In the genomic region with DNA sequence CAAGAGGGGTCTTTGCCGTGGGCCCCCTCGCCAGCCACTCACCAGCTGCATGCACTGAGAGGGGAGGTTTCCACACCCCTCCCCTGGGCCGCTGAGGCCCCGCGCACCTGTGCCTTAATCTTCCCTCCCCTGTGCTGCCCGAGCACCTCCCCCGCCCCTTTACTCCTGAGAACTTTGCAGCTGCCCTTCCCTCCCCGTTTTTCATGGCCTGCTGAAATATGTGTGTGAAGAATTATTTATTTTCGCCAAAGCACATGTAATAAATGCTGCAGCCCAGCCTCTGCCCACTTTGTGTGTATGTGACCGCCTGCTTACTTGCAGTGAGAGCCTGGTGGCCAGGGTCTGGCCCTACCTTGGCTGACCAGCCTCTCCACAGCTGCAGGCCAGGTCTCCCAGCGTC, we compare ENCODE assay signal across 16 cellular contexts. TPM values are rescaled to one million over a fixed set of nuclear protein-coding genes. Genes with fewer than 3 reads are reported as not detected.
DNase-seq lines count a peak whose midpoint lies in the region; ATAC-seq and TF ChIP-seq lines count a peak whose summit lies in the region.
"Had no signal": no experiment of that assay in that cellular context is flagged by ENCODE, and none has a peak within 500 bp of the region (broad histone marks: within the 10 kb centered on the region; RNA-seq: fewer than 3 reads in every experiment).

No MANE protein-coding gene starts in this region.

- TF ChIP-seq CTCF in 22Rv1 (IDR thresholded peaks at IDR 0.05) (no peak), vagina (IDR thresholded peaks at IDR 0.05) (no peak)

- H3K27ac ChIP-seq in 22Rv1 (peak overlapping the region; percentile 96), vagina (no peak overlapping the region)
- H3K27ac ChIP-seq: gastroesophageal sphincter, right atrium auricular region had no signal

- H3K9me3 ChIP-seq in vagina = no peaks in the 10 kb centered on the region
- H3K9me3 ChIP-seq: gastroesophageal sphincter, right atrium auricular region had no signal

- ATAC-seq in left lobe of liver (peak; percentile 2), HG02970 (IDR thresholded peaks at IDR 0.05; ENCODE audit: low FRiP score, unreplicated experiment) (no peak), HG03342 (IDR thresholded peaks at IDR 0.05; ENCODE audit: unreplicated experiment) (no peak)
- ATAC-seq: gastroesophageal sphincter had no signal

- no peak for TF ChIP-seq POLR2A in vagina (IDR thresholded peaks at IDR 0.05)

- no peak overlapping the region for H3K4me3 ChIP-seq in vagina
- H3K4me3 ChIP-seq: gastroesophageal sphincter, right atrium auricular region had no signal

- DNase-seq in COLO668 (lab: John Stamatoyannopoulos, UW; ENCODE audit: unreplicated experiment) (peak; percentile 46), NCI-H2196 treated with DMSO at 0.1 percent for 48 hours (lab: John Stamatoyannopoulos, UW; ENCODE audit: unreplicated experiment) (peak; percentile 34), left lobe of liver (ENCODE audit: low spot score) (no peak), vagina (ENCODE audit: extremely low spot score in 2 of 2) (no peak), MV-4-11 (lab: John Stamatoyannopoulos, UW) (no peak)
- DNase-seq: activated CD4-positive, alpha-beta T cell treated with anti-CD3 and anti-CD28 coated beads, Interleukin-2, amount 10 ng/mL, durations not matched to agents 7 days and 5 days; activated gamma-delta T cell; amniotic stem cell; NCI-H1694 treated with DMSO at 0.1 percent for 48 hours; NCI-H446; T-helper 1 cell had no signal

- H3K27me3 ChIP-seq in vagina = no peaks in the 10 kb centered on the region
- H3K27me3 ChIP-seq: right atrium auricular region had no signal

- peaks cover 0 to 28% of the 10 kb centered on the region in 2 donors for H3K36me3 ChIP-seq in vagina

- H3K4me1 ChIP-seq in vagina = peaks cover 58% of the 10 kb centered on the region

- intact Hi-C loops in vagina (cut with DNase I) = no loop called here

RNA-seq across cellular contexts. Expression of gene CRACR2B, which starts 2.8 kb away (rescaled TPM):
- total RNA-seq in left lobe of liver (3.5 TPM), vagina (4.9 TPM)

RNA-seq across cellular contexts. Expression of gene PNPLA2, which starts 6.2 kb away (rescaled TPM):
- total RNA-seq in left lobe of liver (107 TPM), vagina (103 TPM)

RNA-seq across cellular contexts. Expression of gene CD151, which starts 7.8 kb away (rescaled TPM):
- total RNA-seq in left lobe of liver (120 TPM), vagina (150 TPM)

RNA-seq across cellular contexts. Expression of gene RPLP2, which starts 15.2 kb away (rescaled TPM):
- total RNA-seq in left lobe of liver (511 TPM), vagina (1,068 TPM)

RNA-seq across cellular contexts. Expression of gene POLR2L, which starts 17.4 kb away (rescaled TPM):
- total RNA-seq in left lobe of liver (81.5 TPM), vagina (53.8 TPM)

Comparison
In these comparisons a context has a peak if more than half of its experiments do, and no peak if none do; other contexts are left out.
1. DNase-seq: peak in COLO668 (single experiment) and NCI-H2196 treated with DMSO at 0.1 percent for 48 hours (single experiment); none in left lobe of liver (single experiment), vagina (0 of 2) and MV-4-11 (single experiment).